Comparison of ENCODE assay signal across 16 cellular contexts in the genomic region with DNA sequence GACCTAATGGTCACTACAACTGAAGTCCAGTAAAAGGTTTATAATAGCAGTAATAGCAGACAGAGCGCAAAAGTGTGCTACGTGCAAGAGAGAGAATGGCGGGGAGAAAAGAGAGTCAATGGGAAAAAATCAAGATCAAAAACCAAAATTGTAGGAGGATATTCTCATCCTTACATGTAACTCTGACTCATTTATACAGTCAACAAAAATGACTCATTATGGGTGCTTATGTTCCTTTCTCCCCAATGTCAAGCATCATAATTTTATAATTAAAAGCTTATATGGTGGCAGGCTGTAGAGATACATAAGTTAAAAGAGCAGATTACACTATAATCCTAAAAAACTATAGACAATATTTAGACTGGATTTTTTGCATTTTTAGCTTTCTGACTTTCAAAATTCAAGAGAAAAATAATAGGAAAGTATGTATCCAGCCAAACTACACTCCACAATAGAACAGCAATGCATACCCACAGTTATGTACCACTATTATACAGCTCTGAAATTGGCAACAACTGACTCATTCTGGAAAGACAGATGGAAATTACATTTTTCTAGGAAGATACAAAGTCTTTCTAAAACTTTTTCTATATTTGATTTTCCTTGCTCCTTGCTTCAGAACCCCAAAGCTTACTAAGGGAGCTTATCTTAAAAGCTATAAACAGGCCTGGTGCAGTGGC.
DNase-seq lines count a peak whose midpoint lies in the region; ATAC-seq, FAIRE-seq and TF ChIP-seq lines count a peak whose summit lies in the region.
"Had no signal": no experiment of that assay in that cellular context is flagged by ENCODE, and none has a peak within 500 bp of the region (broad histone marks: within the 10 kb centered on the region; RNA-seq: fewer than 3 reads in every experiment).

No MANE protein-coding gene starts in this region.

- H3K4me3 ChIP-seq in astrocyte of the spinal cord (ENCODE audit: low read depth, low read length), result no peak overlapping the region
- H3K4me3 ChIP-seq in left lung, result no peak overlapping the region
- no peak overlapping the region for H3K4me3 ChIP-seq in lower lobe of right lung
- H3K4me3 ChIP-seq: heart right ventricle had no signal

- H3K9me3 ChIP-seq in left lung (no peaks in the 10 kb centered on the region), lower lobe of right lung (no peaks in the 10 kb centered on the region)
- H3K9me3 ChIP-seq: heart right ventricle had no signal

- FAIRE-seq in RCC 7860 (lab: Jason Lieb, UNC), result no peak

- ATAC-seq in left lung (peak; percentile 29), HG03469 (IDR thresholded peaks at IDR 0.05; ENCODE audit: unreplicated experiment) (no peak), lower lobe of right lung (no peak)
- ATAC-seq: left lobe of liver; naive thymus-derived CD4-positive, alpha-beta T cell had no signal

- DNase-seq in DMS53 treated with DMSO at 0.1 percent for 48 hours (lab: John Stamatoyannopoulos, UW; ENCODE audit: unreplicated experiment) (peak; percentile 23), HS-5 (ENCODE audit: low read depth) (peak; percentile 64), astrocyte of the spinal cord (ENCODE audit: low read depth, low spot score) (peak; percentile 68), left lung (no peak), lower lobe of right lung (no peak), NCI-H524 (lab: John Stamatoyannopoulos, UW) (no peak), RCC 7860 (ENCODE audit: low spot score) (no peak)
- DNase-seq: activated CD4-positive, CD25-positive, alpha-beta regulatory T cell; activated T-cell treated with anti-CD3 and anti-CD28 coated beads, Interleukin-2, amount 50 U/mL, for 48 hours; heart right ventricle; naive thymus-derived CD4-positive, alpha-beta T cell; NCI-H2081; stimulated activated CD4-positive, alpha-beta T cell treated with anti-CD3 and anti-CD28 coated beads, Interleukin-4, amount 100 ng/mL, for 1 hour had no signal

- H3K27me3 ChIP-seq in left lung (no peaks in the 10 kb centered on the region), lower lobe of right lung (ENCODE audit: low read depth) (no peaks in the 10 kb centered on the region)
- H3K27me3 ChIP-seq: heart right ventricle had no signal

- in situ Hi-C loops in astrocyte of the spinal cord (cut with HindIII; ENCODE audit: low sequenced_read_pairs), result no loop called here

- intact Hi-C loops in left lung (cut with DNase I) (no loop called here), lower lobe of right lung (cut with DNase I) (no loop called here)

- H3K4me1 ChIP-seq in left lung (no peaks in the 10 kb centered on the region), lower lobe of right lung (no peaks in the 10 kb centered on the region)

- TF ChIP-seq CTCF in astrocyte of the spinal cord (IDR thresholded peaks at IDR 0.05; ENCODE audit: low read depth, low read length) (no peak), left lung (IDR thresholded peaks at IDR 0.05) (no peak), lower lobe of right lung (IDR thresholded peaks at IDR 0.05) (no peak)

- H3K36me3 ChIP-seq in left lung, result no peaks in the 10 kb centered on the region
- no peaks in the 10 kb centered on the region for H3K36me3 ChIP-seq in lower lobe of right lung

- H3K27ac ChIP-seq in left lung (no peak overlapping the region), lower lobe of right lung (no peak overlapping the region)
- H3K27ac ChIP-seq: heart right ventricle, HL-60 had no signal

Comparison
In these comparisons a context has a peak if more than half of its experiments do, and no peak if none do; other contexts are left out.
1. DNase-seq: peak in DMS53 treated with DMSO at 0.1 percent for 48 hours (single experiment), HS-5 (single experiment) and astrocyte of the spinal cord (single experiment); none in left lung (0 of 2), lower lobe of right lung (single experiment), NCI-H524 (0 of 2) and RCC 7860 (single experiment).